ENCODE assay signal across 1 cellular context in the genomic region with DNA sequence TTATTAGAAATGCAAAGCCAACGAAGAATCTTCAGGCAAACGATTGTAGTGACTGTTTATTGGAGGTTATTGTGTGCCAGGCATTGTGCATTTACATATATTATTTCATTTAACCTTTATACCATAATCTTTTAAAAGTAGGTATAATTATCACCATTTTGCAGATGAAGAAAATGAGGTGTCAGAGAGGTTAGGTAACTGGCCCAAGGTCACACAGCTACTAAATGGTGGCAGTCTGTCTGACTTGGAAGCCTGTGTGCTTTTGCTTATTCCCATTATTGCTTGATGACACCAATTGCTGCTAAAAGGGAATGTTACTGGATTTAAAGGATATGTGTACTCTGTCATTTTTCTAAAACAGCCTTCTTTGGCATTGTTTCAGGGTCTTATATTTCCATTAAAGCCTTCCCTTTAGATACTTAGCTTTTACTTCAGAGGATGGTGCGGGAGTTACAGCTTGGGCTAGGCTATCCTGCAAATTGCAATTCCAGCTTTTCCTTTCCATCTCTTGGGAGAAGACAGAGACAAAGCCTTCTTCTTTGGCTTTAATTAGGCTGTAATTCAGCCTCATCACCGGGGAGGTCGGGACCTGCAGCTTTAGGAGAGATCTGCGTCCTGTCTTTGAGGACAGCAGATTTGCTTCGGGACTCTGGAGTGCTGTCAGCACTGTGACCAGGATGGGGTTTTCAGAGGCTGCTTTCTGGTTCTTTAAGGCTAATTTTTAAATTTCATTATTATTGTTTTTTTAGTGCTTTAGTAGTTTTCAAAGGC.
TF ChIP-seq lines count a peak whose summit lies in the region.

No MANE protein-coding gene starts in this region.

TF ChIP-seq in GM23338, 12 proteins besides CTCF, POLR2A, EP300 and RAD21 (continued from another document):
- TF ChIP-seq, protein P1, sequence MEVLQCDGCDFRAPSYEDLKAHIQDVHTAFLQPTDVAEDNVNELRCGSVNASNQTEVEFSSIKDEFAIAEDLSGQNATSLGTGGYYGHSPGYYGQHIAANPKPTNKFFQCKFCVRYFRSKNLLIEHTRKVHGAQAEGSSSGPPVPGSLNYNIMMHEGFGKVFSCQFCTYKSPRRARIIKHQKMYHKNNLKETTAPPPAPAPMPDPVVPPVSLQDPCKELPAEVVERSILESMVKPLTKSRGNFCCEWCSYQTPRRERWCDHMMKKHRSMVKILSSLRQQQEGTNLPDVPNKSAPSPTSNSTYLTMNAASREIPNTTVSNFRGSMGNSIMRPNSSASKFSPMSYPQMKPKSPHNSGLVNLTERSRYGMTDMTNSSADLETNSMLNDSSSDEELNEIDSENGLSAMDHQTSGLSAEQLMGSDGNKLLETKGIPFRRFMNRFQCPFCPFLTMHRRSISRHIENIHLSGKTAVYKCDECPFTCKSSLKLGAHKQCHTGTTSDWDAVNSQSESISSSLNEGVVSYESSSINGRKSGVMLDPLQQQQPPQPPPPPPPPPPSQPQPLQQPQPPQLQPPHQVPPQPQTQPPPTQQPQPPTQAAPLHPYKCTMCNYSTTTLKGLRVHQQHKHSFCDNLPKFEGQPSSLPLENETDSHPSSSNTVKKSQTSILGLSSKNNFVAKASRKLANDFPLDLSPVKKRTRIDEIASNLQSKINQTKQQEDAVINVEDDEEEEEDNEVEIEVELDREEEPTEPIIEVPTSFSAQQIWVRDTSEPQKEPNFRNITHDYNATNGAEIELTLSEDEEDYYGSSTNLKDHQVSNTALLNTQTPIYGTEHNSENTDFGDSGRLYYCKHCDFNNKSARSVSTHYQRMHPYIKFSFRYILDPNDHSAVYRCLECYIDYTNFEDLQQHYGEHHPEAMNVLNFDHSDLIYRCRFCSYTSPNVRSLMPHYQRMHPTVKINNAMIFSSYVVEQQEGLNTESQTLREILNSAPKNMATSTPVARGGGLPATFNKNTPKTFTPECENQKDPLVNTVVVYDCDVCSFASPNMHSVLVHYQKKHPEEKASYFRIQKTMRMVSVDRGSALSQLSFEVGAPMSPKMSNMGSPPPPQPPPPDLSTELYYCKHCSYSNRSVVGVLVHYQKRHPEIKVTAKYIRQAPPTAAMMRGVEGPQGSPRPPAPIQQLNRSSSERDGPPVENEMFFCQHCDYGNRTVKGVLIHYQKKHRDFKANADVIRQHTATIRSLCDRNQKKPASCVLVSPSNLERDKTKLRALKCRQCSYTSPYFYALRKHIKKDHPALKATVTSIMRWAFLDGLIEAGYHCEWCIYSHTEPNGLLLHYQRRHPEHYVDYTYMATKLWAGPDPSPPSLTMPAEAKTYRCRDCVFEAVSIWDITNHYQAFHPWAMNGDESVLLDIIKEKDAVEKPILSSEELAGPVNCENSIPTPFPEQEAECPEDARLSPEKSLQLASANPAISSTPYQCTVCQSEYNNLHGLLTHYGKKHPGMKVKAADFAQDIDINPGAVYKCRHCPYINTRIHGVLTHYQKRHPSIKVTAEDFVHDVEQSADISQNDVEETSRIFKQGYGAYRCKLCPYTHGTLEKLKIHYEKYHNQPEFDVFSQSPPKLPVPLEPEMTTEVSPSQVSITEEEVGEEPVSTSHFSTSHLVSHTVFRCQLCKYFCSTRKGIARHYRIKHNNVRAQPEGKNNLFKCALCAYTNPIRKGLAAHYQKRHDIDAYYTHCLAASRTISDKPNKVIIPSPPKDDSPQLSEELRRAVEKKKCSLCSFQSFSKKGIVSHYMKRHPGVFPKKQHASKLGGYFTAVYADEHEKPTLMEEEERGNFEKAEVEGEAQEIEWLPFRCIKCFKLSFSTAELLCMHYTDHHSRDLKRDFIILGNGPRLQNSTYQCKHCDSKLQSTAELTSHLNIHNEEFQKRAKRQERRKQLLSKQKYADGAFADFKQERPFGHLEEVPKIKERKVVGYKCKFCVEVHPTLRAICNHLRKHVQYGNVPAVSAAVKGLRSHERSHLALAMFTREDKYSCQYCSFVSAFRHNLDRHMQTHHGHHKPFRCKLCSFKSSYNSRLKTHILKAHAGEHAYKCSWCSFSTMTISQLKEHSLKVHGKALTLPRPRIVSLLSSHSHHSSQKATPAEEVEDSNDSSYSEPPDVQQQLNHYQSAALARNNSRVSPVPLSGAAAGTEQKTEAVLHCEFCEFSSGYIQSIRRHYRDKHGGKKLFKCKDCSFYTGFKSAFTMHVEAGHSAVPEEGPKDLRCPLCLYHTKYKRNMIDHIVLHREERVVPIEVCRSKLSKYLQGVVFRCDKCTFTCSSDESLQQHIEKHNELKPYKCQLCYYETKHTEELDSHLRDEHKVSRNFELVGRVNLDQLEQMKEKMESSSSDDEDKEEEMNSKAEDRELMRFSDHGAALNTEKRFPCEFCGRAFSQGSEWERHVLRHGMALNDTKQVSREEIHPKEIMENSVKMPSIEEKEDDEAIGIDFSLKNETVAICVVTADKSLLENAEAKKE (CRISPR knock-in tag; IDR thresholded peaks at IDR 0.05): no peak
